1 cellular context compared by ENCODE assay signal in genomic region chr1:5889462-5889861, GRCh38.
TF ChIP-seq lines count a peak whose summit lies in the region.

No MANE protein-coding gene starts in this region.

TF ChIP-seq in IMR-90, 13 proteins besides CTCF, POLR2A, EP300 and RAD21 (continued from another document):
- TF ChIP-seq USF2 (IDR thresholded peaks at IDR 0.05; ENCODE audit: low read depth, low read length) (no peak), MAFK (IDR thresholded peaks at IDR 0.05; ENCODE audit: low read depth, low read length) (no peak), SMC3 (IDR thresholded peaks at IDR 0.05; ENCODE audit: low read depth, low read length) (no peak)
TF ChIP-seq in IMR-90: peak in this region for 0.
